ENCODE assay signal across 9 cellular contexts in the genomic region with DNA sequence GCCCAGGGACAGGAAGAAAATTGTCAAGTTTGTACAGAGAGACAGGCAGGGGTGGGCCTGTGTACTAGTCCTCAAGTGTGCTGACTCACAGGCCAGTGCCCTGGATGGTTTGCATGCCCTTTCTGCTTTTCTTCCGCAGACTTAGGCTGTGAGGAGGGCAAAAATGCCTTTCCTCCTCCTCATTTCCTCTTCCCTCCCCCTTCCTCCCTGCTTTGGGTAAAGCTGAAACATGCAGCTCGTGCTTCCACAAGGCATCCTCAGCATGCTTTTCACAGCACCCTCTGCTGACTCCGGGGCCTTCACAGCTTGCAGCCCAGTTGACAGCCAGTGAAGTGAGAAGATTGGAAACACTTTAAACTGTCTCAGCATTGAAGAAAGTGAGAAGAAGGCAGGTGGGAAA.
DNase-seq lines count a peak whose midpoint lies in the region; ATAC-seq and TF ChIP-seq lines count a peak whose summit lies in the region.
"Had no signal": no experiment of that assay in that cellular context is flagged by ENCODE, and none has a peak within 500 bp of the region (broad histone marks: within the 10 kb centered on the region; RNA-seq: fewer than 3 reads in every experiment).

No MANE protein-coding gene starts in this region.

- H3K36me3 Mint-ChIP-seq in activated naive CD4-positive, alpha-beta T cell treated with anti-CD3 and anti-CD28 coated beads, Interleukin-2, amount 10 ng/mL, durations not matched to agents 7 days and 5 days: no peaks in the 10 kb centered on the region
- no peaks in the 10 kb centered on the region for H3K36me3 Mint-ChIP-seq in T-helper 17 cell (ENCODE audit: low read depth)

- no peak overlapping the region for H3K4me3 ChIP-seq in spleen

- ATAC-seq in HG03439 (IDR thresholded peaks at IDR 0.05; ENCODE audit: unreplicated experiment) (no peak), T-helper 17 cell (no peak), HG02678 (IDR thresholded peaks at IDR 0.05; ENCODE audit: unreplicated experiment) (no peak)

- intact Hi-C loops in spleen (cut with DNase I; ENCODE audit: low total_unique reads): no loop called here

- DNase-seq in HPDE6-E6E7 (ENCODE audit: extremely low spot score) (peak; percentile 86), amniotic epithelial cell (ENCODE audit: low read depth) (peak; percentile 98), hepatic stellate cell (ENCODE audit: low spot score) (peak; percentile 58), spleen (no peak), T-helper 17 cell (no peak)
- no peak for DNase-seq in activated naive CD4-positive, alpha-beta T cell treated with anti-CD3 and anti-CD28 coated beads, Interleukin-2, amount 10 ng/mL, durations not matched to agents 7 days and 5 days
- DNase-seq: activated T-cell treated with anti-CD3 and anti-CD28 coated beads, Interleukin-2, amount 50 U/mL, for 1 hour had no signal

- no peak overlapping the region for H3K4me3 Mint-ChIP-seq in activated naive CD4-positive, alpha-beta T cell treated with anti-CD3 and anti-CD28 coated beads, Interleukin-2, amount 10 ng/mL, durations not matched to agents 7 days and 5 days
- H3K4me3 Mint-ChIP-seq in T-helper 17 cell: no peak overlapping the region

- H3K4me1 ChIP-seq in spleen: peaks cover 0 to 15% (median 6%) of the 10 kb centered on the region in 6 donors

- H3K4me1 Mint-ChIP-seq in activated naive CD4-positive, alpha-beta T cell treated with anti-CD3 and anti-CD28 coated beads, Interleukin-2, amount 10 ng/mL, durations not matched to agents 7 days and 5 days: no peaks in the 10 kb centered on the region
- H3K4me1 Mint-ChIP-seq in T-helper 17 cell: no peaks in the 10 kb centered on the region

- CTCF ChIA-PET in activated naive CD4-positive, alpha-beta T cell treated with anti-CD3 and anti-CD28 coated beads, Interleukin-2, amount 10 ng/mL, durations not matched to agents 7 days and 5 days (lab: Charles Lee): no interaction called here

- H3K27me3 ChIP-seq in spleen (replicated peaks in 1 of 7): peaks cover 0 to 21% (median 0%) of the 10 kb centered on the region in 7 donors

- no peak overlapping the region for H3K27ac Mint-ChIP-seq in activated naive CD4-positive, alpha-beta T cell treated with anti-CD3 and anti-CD28 coated beads, Interleukin-2, amount 10 ng/mL, durations not matched to agents 7 days and 5 days
- no peak overlapping the region for H3K27ac Mint-ChIP-seq in T-helper 17 cell

- H3K36me3 ChIP-seq in spleen: no peaks in the 10 kb centered on the region

- no peaks in the 10 kb centered on the region for H3K27me3 Mint-ChIP-seq in activated naive CD4-positive, alpha-beta T cell treated with anti-CD3 and anti-CD28 coated beads, Interleukin-2, amount 10 ng/mL, durations not matched to agents 7 days and 5 days
- peaks cover 8% of the 10 kb centered on the region for H3K27me3 Mint-ChIP-seq in T-helper 17 cell

- H3K9me3 ChIP-seq in spleen: no peaks in the 10 kb centered on the region
- no peaks in the 10 kb centered on the region for H3K9me3 ChIP-seq in T-helper 17 cell (ENCODE audit: control insufficient read depth, low read length, poor library complexity, severe bottlenecking)

- TF ChIP-seq CTCF in spleen (IDR thresholded peaks at IDR 0.05 in 8 of 11, conservative IDR thresholded peaks at IDR 0.05 in 3 of 11): peak in 1 of 11 experiments; percentile 6

- H3K9me3 Mint-ChIP-seq in activated naive CD4-positive, alpha-beta T cell treated with anti-CD3 and anti-CD28 coated beads, Interleukin-2, amount 10 ng/mL, durations not matched to agents 7 days and 5 days: no peaks in the 10 kb centered on the region

- H3K27ac ChIP-seq in spleen: peak overlapping the region in 5 of 8 donors; percentile 40 to 63 (median 58)

- TF ChIP-seq POLR2A in spleen (IDR thresholded peaks at IDR 0.05): no peak

- 5 to 23% (median 10%) methylated on average over 3 of the region's 3 CpGs for WGBS in spleen, 5 donors

Comparison
In these comparisons a context has a peak if more than half of its experiments do, and no peak if none do; other contexts are left out.
1. DNase-seq: peak in HPDE6-E6E7 (single experiment), amniotic epithelial cell (single experiment) and hepatic stellate cell (single experiment); none in spleen (single experiment), activated naive CD4-positive, alpha-beta T cell treated with anti-CD3 and anti-CD28 coated beads, Interleukin-2, amount 10 ng/mL, durations not matched to agents 7 days and 5 days (single experiment) and T-helper 17 cell (0 of 3).